ENCODE assay signal across 1 cellular context in the genomic region with DNA sequence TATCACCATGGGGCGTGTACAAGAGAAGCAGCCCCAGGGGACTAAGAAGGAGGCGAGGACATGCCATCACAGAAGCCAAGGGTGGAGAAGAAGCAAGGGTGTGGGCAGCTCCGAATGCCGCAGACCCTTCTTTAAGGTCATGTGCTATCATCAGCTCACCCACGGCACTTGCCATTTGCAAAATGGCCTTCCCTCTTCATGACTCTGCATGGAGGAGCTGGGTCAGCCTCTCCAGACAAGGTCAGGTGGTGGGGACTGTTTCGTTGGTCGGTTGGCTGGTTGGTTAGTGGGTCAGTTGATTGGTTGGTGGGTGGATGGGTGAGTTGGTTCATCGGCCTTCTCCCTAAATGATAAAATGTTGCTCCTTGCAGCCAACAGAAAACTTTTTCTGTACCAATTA.
TF ChIP-seq lines count a peak whose summit lies in the region.

No MANE protein-coding gene starts in this region.

TF ChIP-seq in HepG2, 621 proteins besides CTCF, POLR2A, EP300 and RAD21 (continued from another document):
- TF ChIP-seq, protein P1, sequence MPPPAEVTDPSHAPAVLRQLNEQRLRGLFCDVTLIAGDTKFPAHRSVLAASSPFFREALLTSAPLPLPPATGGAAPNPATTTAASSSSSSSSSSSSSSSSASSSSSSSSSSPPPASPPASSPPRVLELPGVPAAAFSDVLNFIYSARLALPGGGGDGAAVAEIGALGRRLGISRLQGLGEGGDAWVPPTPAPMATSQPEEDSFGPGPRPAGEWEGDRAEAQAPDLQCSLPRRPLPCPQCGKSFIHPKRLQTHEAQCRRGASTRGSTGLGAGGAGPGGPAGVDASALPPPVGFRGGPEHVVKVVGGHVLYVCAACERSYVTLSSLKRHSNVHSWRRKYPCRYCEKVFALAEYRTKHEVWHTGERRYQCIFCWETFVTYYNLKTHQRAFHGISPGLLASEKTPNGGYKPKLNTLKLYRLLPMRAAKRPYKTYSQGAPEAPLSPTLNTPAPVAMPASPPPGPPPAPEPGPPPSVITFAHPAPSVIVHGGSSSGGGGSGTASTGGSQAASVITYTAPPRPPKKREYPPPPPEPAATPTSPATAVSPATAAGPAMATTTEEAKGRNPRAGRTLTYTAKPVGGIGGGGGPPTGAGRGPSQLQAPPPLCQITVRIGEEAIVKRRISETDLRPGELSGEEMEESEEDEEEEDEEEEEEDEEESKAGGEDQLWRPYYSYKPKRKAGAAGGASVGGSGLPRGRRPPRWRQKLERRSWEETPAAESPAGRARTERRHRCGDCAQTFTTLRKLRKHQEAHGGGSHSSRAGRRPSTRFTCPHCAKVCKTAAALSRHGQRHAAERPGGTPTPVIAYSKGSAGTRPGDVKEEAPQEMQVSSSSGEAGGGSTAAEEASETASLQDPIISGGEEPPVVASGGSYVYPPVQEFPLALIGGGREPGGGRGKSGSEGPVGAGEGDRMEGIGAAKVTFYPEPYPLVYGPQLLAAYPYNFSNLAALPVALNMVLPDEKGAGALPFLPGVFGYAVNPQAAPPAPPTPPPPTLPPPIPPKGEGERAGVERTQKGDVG (CRISPR knock-in tag; IDR thresholded peaks at IDR 0.05; ENCODE audit: borderline replicate concordance) = no peak
- no peak for TF ChIP-seq TBP (CRISPR knock-in tag; IDR thresholded peaks at IDR 0.05)
- no peak for TF ChIP-seq KDM5A (IDR thresholded peaks at IDR 0.05; ENCODE audit: borderline replicate concordance, low read length)
- TF ChIP-seq MAX (IDR thresholded peaks at IDR 0.05) = no peak
- TF ChIP-seq CREM (IDR thresholded peaks at IDR 0.05) = no peak
- no peak for TF ChIP-seq CREM (CRISPR knock-in tag; IDR thresholded peaks at IDR 0.05)
- TF ChIP-seq, protein P2, sequence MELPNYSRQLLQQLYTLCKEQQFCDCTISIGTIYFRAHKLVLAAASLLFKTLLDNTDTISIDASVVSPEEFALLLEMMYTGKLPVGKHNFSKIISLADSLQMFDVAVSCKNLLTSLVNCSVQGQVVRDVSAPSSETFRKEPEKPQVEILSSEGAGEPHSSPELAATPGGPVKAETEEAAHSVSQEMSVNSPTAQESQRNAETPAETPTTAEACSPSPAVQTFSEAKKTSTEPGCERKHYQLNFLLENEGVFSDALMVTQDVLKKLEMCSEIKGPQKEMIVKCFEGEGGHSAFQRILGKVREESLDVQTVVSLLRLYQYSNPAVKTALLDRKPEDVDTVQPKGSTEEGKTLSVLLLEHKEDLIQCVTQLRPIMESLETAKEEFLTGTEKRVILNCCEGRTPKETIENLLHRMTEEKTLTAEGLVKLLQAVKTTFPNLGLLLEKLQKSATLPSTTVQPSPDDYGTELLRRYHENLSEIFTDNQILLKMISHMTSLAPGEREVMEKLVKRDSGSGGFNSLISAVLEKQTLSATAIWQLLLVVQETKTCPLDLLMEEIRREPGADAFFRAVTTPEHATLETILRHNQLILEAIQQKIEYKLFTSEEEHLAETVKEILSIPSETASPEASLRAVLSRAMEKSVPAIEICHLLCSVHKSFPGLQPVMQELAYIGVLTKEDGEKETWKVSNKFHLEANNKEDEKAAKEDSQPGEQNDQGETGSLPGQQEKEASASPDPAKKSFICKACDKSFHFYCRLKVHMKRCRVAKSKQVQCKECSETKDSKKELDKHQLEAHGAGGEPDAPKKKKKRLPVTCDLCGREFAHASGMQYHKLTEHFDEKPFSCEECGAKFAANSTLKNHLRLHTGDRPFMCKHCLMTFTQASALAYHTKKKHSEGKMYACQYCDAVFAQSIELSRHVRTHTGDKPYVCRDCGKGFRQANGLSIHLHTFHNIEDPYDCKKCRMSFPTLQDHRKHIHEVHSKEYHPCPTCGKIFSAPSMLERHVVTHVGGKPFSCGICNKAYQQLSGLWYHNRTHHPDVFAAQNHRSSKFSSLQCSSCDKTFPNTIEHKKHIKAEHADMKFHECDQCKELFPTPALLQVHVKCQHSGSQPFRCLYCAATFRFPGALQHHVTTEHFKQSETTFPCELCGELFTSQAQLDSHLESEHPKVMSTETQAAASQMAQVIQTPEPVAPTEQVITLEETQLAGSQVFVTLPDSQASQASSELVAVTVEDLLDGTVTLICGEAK (IDR thresholded peaks at IDR 0.05) = no peak
- TF ChIP-seq, protein P2 (CRISPR knock-in tag; IDR thresholded peaks at IDR 0.05) = no peak
- no peak for TF ChIP-seq KLF12 (CRISPR knock-in tag; IDR thresholded peaks at IDR 0.05; ENCODE audit: borderline replicate concordance)
- no peak for TF ChIP-seq DRAP1 (CRISPR knock-in tag; IDR thresholded peaks at IDR 0.05)
- TF ChIP-seq ZNF770 (CRISPR knock-in tag; IDR thresholded peaks at IDR 0.05) = no peak
- TF ChIP-seq ZNF276 (CRISPR knock-in tag; IDR thresholded peaks at IDR 0.05; ENCODE audit: low read depth) = no peak
- TF ChIP-seq, protein P3, sequence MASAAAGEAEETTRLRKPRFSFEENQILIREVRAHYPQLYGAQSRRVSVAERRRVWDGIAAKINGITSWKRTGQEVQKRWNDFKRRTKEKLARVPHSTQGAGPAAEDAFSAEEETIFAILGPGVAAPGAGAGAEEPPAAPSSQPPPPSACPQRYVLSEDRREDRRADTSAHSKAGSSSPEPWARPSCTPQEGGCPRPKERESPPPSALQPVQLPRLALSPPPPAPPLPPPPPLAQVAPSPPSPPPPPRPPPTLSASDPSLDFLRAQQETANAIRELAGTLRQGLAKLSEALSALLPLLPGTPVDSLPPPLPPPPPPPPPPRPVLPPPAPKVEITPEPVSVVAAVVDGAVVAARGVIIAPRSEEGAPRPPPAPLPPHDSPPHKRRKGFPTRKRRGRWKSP (CRISPR knock-in tag; IDR thresholded peaks at IDR 0.05) = no peak
